ENCODE assay signal across 28 cellular contexts in the genomic region with DNA sequence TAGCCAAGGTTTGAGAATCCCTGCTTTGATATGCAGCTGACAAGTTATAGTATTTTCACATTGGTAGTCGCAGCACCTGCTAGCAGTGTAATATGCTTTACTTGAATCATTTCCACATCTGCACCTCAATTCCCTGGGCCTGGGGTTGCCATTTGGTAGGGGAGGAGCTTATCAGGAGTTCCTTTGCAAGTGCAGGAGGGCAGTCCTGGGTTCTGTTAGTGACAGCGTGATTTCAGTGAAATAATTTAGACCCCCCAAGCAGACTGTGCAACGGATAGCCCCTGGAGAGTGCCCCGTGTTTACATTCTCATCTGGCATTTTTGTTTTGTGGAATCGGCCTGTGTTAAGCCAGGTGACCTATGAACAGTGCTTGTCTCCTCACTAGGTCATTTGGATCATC. TPM values are rescaled to one million over a fixed set of nuclear protein-coding genes. Genes with fewer than 3 reads are reported as not detected.
"Had no signal": no experiment of that assay in that cellular context is flagged by ENCODE, and none has a peak within 500 bp of the region (broad histone marks: within the 10 kb centered on the region; RNA-seq: fewer than 3 reads in every experiment).

No MANE protein-coding gene starts in this region.

- H3K4me3 ChIP-seq: cardiac muscle cell, SK-N-MC had no signal

- H3K27me3 Mint-ChIP-seq: activated B cell treated with CpG ODN at 0.5 μM for 24 hours; activated naive CD4-positive, alpha-beta T cell treated with anti-CD3 and anti-CD28 coated beads, Interleukin-2, amount 50 U/mL, for 24 hours; IgD-negative memory B cell; T-cell had no signal

- H3K27ac ChIP-seq: brain microvascular endothelial cell, cardiac muscle cell, SK-N-MC had no signal

- H3K4me3 Mint-ChIP-seq: activated B cell treated with CpG ODN at 0.5 μM for 24 hours; activated naive CD4-positive, alpha-beta T cell treated with anti-CD3 and anti-CD28 coated beads, Interleukin-2, amount 50 U/mL, for 24 hours; activated T-helper 1 cell treated with anti-CD3 and anti-CD28 coated beads, Interleukin-12 subunit alpha, Interleukin-12 subunit beta, Interleukin-2, Interleukin-4 antibody, amounts not matched to agents 30 ng/mL and 10 ng/mL and 1 ng/mL, durations not matched to agents 14 hours and 24 hours and 36 hours; T-cell had no signal

- DNase-seq: activated B cell treated with CpG ODN at 0.5 μM for 24 hours; activated CD4-positive, alpha-beta T cell treated with anti-CD3 and anti-CD28 coated beads, Interleukin-2, amount 50 U/mL, for 1 hour; activated CD8-positive, alpha-beta memory T cell treated with anti-CD3 and anti-CD28 coated beads for 24 hours; activated effector memory CD4-positive, alpha-beta T cell treated with Interleukin-2 at 50 U/mL for 16 hours; activated naive CD4-positive, alpha-beta T cell; brain microvascular endothelial cell; KG1; NCI-H1048; NCI-H146; NCI-H2029; NCI-H2107; NCI-H510A treated with DMSO at 0.1 percent for 48 hours; NCI-H69; NK-92 treated with Interleukin-12 subunit alpha and Interleukin-12 subunit beta, amount 100 ng/mL, for 24 hours; OCI-M1; RPMI8226; T-cell; T-helper 2 cell; T1000 had no signal

- H3K36me3 Mint-ChIP-seq: IgD-negative memory B cell had no signal

- H3K27me3 ChIP-seq: brain microvascular endothelial cell, cardiac muscle cell had no signal

- H3K9me3 Mint-ChIP-seq: activated B cell treated with CpG ODN at 0.5 μM for 24 hours; activated naive CD4-positive, alpha-beta T cell treated with anti-CD3 and anti-CD28 coated beads, Interleukin-2, amount 50 U/mL, for 24 hours; activated T-helper 1 cell treated with anti-CD3 and anti-CD28 coated beads, Interleukin-12 subunit alpha, Interleukin-12 subunit beta, Interleukin-2, Interleukin-4 antibody, amounts not matched to agents 30 ng/mL and 10 ng/mL and 1 ng/mL, durations not matched to agents 14 hours and 24 hours and 36 hours; IgD-negative memory B cell; T-cell had no signal

- H3K27ac Mint-ChIP-seq: activated B cell treated with CpG ODN at 0.5 μM for 24 hours; activated naive CD4-positive, alpha-beta T cell treated with anti-CD3 and anti-CD28 coated beads, Interleukin-2, amount 50 U/mL, for 24 hours; activated T-helper 1 cell treated with anti-CD3 and anti-CD28 coated beads, Interleukin-12 subunit alpha, Interleukin-12 subunit beta, Interleukin-2, Interleukin-4 antibody, amounts not matched to agents 30 ng/mL and 10 ng/mL and 1 ng/mL, durations not matched to agents 14 hours and 24 hours and 36 hours; T-cell had no signal

- ATAC-seq: Panc1, Right ventricle myocardium inferior had no signal

- FAIRE-seq: TTC549 had no signal

RNA-seq across cellular contexts. Expression of gene SLA2, which starts 34.4 kb away (rescaled TPM):
- total RNA-seq: LHCN-M2 had no signal
- polyA plus RNA-seq: cardiac muscle cell had no signal
